Comparison of ENCODE assay signal across 1 cellular context in the genomic region with DNA sequence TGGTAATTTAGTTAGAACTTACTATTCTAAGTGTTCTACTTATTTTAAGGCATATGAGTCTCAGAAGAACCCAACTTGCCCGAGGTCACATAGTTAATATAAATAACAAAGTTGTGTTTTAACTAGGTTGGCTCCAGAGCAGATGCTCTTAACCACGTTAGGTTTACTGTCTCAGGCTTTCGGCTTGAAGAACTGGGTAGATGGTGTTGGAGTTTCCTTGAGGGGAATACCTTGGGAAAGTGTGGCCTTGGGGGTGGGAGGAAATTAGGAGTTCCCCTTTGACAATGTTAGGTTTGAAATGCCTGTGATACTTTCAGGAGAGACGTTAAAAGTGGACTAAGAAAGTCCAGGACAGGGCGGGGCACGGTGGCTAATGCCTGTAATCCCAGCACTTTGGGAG.
TF ChIP-seq lines count a peak whose summit lies in the region.

No MANE protein-coding gene starts in this region.

TF ChIP-seq in GM12878, 131 proteins besides CTCF, POLR2A, EP300 and RAD21:
- TF ChIP-seq IKZF1 (conservative IDR thresholded peaks at IDR 0.05): 0 out of 2 replicates have a peak, but pooled peaks have one; percentile 20
- TF ChIP-seq, protein P1, sequence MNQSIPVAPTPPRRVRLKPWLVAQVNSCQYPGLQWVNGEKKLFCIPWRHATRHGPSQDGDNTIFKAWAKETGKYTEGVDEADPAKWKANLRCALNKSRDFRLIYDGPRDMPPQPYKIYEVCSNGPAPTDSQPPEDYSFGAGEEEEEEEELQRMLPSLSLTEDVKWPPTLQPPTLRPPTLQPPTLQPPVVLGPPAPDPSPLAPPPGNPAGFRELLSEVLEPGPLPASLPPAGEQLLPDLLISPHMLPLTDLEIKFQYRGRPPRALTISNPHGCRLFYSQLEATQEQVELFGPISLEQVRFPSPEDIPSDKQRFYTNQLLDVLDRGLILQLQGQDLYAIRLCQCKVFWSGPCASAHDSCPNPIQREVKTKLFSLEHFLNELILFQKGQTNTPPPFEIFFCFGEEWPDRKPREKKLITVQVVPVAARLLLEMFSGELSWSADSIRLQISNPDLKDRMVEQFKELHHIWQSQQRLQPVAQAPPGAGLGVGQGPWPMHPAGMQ (IDR thresholded peaks at IDR 0.05; ENCODE audit: borderline replicate concordance): no peak
- TF ChIP-seq, protein P2, sequence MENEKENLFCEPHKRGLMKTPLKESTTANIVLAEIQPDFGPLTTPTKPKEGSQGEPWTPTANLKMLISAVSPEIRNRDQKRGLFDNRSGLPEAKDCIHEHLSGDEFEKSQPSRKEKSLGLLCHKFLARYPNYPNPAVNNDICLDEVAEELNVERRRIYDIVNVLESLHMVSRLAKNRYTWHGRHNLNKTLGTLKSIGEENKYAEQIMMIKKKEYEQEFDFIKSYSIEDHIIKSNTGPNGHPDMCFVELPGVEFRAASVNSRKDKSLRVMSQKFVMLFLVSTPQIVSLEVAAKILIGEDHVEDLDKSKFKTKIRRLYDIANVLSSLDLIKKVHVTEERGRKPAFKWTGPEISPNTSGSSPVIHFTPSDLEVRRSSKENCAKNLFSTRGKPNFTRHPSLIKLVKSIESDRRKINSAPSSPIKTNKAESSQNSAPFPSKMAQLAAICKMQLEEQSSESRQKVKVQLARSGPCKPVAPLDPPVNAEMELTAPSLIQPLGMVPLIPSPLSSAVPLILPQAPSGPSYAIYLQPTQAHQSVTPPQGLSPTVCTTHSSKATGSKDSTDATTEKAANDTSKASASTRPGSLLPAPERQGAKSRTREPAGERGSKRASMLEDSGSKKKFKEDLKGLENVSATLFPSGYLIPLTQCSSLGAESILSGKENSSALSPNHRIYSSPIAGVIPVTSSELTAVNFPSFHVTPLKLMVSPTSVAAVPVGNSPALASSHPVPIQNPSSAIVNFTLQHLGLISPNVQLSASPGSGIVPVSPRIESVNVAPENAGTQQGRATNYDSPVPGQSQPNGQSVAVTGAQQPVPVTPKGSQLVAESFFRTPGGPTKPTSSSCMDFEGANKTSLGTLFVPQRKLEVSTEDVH (IDR thresholded peaks at IDR 0.05; ENCODE audit: low read depth, partially characterized antibody): no peak
- no peak for TF ChIP-seq NFIC (IDR thresholded peaks at IDR 0.05; ENCODE audit: low read depth, low read length)
- 0 out of 2 replicates have a peak, but pooled peaks have one; percentile 28 for TF ChIP-seq RUNX3 (IDR thresholded peaks at IDR 0.05; ENCODE audit: low read length)
- TF ChIP-seq STAT3 (IDR thresholded peaks at IDR 0.05; ENCODE audit: low read depth, low read length): no peak
- no peak for TF ChIP-seq TAF1 (IDR thresholded peaks at IDR 0.05; ENCODE audit: borderline replicate concordance, low read depth, low read length)
- no peak for TF ChIP-seq GATAD2B (conservative IDR thresholded peaks at IDR 0.05; ENCODE audit: low read depth)
- no peak for TF ChIP-seq REST (IDR thresholded peaks at IDR 0.05; ENCODE audit: low read depth, low read length)
- TF ChIP-seq ZBTB11 (CRISPR knock-in tag; IDR thresholded peaks at IDR 0.05): no peak
- no peak for TF ChIP-seq ZNF384 (IDR thresholded peaks at IDR 0.05; ENCODE audit: borderline replicate concordance, low read depth, low read length)
- TF ChIP-seq, protein P3, sequence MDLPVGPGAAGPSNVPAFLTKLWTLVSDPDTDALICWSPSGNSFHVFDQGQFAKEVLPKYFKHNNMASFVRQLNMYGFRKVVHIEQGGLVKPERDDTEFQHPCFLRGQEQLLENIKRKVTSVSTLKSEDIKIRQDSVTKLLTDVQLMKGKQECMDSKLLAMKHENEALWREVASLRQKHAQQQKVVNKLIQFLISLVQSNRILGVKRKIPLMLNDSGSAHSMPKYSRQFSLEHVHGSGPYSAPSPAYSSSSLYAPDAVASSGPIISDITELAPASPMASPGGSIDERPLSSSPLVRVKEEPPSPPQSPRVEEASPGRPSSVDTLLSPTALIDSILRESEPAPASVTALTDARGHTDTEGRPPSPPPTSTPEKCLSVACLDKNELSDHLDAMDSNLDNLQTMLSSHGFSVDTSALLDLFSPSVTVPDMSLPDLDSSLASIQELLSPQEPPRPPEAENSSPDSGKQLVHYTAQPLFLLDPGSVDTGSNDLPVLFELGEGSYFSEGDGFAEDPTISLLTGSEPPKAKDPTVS (IDR thresholded peaks at IDR 0.05; ENCODE audit: low read depth, low read length): no peak
- TF ChIP-seq CEBPB (IDR thresholded peaks at IDR 0.05; ENCODE audit: borderline replicate concordance in 1 of 2, low read depth in 2 of 2, low read length in 2 of 2): no peak
- no peak for TF ChIP-seq SUPT20H (IDR thresholded peaks at IDR 0.05; ENCODE audit: borderline replicate concordance, control insufficient read depth, low read depth, low read length)
- no peak for TF ChIP-seq CHD4 (IDR thresholded peaks at IDR 0.05)
- no peak for TF ChIP-seq SMC3 (IDR thresholded peaks at IDR 0.05; ENCODE audit: borderline replicate concordance, low read length)
- TF ChIP-seq, protein P4, sequence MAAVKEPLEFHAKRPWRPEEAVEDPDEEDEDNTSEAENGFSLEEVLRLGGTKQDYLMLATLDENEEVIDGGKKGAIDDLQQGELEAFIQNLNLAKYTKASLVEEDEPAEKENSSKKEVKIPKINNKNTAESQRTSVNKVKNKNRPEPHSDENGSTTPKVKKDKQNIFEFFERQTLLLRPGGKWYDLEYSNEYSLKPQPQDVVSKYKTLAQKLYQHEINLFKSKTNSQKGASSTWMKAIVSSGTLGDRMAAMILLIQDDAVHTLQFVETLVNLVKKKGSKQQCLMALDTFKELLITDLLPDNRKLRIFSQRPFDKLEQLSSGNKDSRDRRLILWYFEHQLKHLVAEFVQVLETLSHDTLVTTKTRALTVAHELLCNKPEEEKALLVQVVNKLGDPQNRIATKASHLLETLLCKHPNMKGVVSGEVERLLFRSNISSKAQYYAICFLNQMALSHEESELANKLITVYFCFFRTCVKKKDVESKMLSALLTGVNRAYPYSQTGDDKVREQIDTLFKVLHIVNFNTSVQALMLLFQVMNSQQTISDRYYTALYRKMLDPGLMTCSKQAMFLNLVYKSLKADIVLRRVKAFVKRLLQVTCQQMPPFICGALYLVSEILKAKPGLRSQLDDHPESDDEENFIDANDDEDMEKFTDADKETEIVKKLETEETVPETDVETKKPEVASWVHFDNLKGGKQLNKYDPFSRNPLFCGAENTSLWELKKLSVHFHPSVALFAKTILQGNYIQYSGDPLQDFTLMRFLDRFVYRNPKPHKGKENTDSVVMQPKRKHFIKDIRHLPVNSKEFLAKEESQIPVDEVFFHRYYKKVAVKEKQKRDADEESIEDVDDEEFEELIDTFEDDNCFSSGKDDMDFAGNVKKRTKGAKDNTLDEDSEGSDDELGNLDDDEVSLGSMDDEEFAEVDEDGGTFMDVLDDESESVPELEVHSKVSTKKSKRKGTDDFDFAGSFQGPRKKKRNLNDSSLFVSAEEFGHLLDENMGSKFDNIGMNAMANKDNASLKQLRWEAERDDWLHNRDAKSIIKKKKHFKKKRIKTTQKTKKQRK (IDR thresholded peaks at IDR 0.05; ENCODE audit: low read depth, low read length): no peak
